In genomic region chr2:37201766-37202165, GRCh38 we compare ENCODE assay signal across 11 cellular contexts. TPM values are rescaled to one million over a fixed set of nuclear protein-coding genes. Genes with fewer than 3 reads are reported as not detected.
A peak's percentile ranks its signal among the peaks of the same experiment; 100 is the strongest.
DNase-seq lines count a peak whose midpoint lies in the region; ATAC-seq and TF ChIP-seq lines count a peak whose summit lies in the region.
"Had no signal": no experiment of that assay in that cellular context is flagged by ENCODE, and none has a peak within 500 bp of the region (broad histone marks: within the 10 kb centered on the region; RNA-seq: fewer than 3 reads in every experiment).

No MANE protein-coding gene starts in this region.

- CTCF ChIA-PET in activated CD4-positive, alpha-beta T cell treated with anti-CD3 and anti-CD28 coated beads, Interleukin-2, amount 10 ng/mL, durations not matched to agents 7 days and 5 days (lab: Charles Lee) = interaction anchor here (0.8 to 0.9 kb wide), 2 partner anchors 19 to 30 kb away, joined by 3 read pairs; partner anchors contain the start of genes CEBPZ and NDUFAF7

- no peak overlapping the region for H3K4me3 ChIP-seq in lower leg skin (ENCODE audit: low read depth, poor library complexity, severe bottlenecking)

- peak; percentile 80 for ATAC-seq in activated naive CD8-positive, alpha-beta T cell treated with anti-CD3 and anti-CD28 coated beads, Interleukin-2, amount 10 ng/mL, durations not matched to agents 7 days and 5 days (ENCODE audit: low read depth)
- ATAC-seq in GM21526 (IDR thresholded peaks at IDR 0.05; ENCODE audit: low FRiP score, unreplicated experiment) = no peak

- TF ChIP-seq CTCF in lower leg skin (IDR thresholded peaks at IDR 0.05) = no peak

- H3K27me3 Mint-ChIP-seq in activated CD4-positive, alpha-beta T cell treated with anti-CD3 and anti-CD28 coated beads, Interleukin-2, amount 10 ng/mL, durations not matched to agents 7 days and 5 days = no peaks in the 10 kb centered on the region
- H3K27me3 Mint-ChIP-seq in activated naive CD8-positive, alpha-beta T cell treated with anti-CD3 and anti-CD28 coated beads, Interleukin-2, amount 10 ng/mL, durations not matched to agents 7 days and 5 days = no peaks in the 10 kb centered on the region

- POLR2A ChIA-PET in activated CD4-positive, alpha-beta T cell treated with anti-CD3 and anti-CD28 coated beads, Interleukin-2, amount 10 ng/mL, durations not matched to agents 7 days and 5 days (lab: Charles Lee) = interaction anchor here (0.6 kb wide), 1 partner anchor 726 kb away, joined by 3 read pairs; no protein-coding TSS in a partner anchor
- POLR2A ChIA-PET in activated naive CD8-positive, alpha-beta T cell treated with anti-CD3 and anti-CD28 coated beads, Interleukin-2, amount 10 ng/mL, durations not matched to agents 7 days and 5 days (lab: Charles Lee) = interaction anchor here (0.8 to 1.3 kb wide), 2 partner anchors 45 to 49 kb away, joined by 4 to 7 read pairs; partner anchors contain the start of gene EIF2AK2

- WGBS in lower leg skin, 2 donors = 83 to 85% methylated on average over 1 of the region's 1 CpG

- peaks cover 73% of the 10 kb centered on the region for H3K36me3 Mint-ChIP-seq in activated CD4-positive, alpha-beta T cell treated with anti-CD3 and anti-CD28 coated beads, Interleukin-2, amount 10 ng/mL, durations not matched to agents 7 days and 5 days (ENCODE audit: low read depth)
- H3K36me3 Mint-ChIP-seq in activated naive CD8-positive, alpha-beta T cell treated with anti-CD3 and anti-CD28 coated beads, Interleukin-2, amount 10 ng/mL, durations not matched to agents 7 days and 5 days = peaks cover 47% of the 10 kb centered on the region

- DNase-seq in activated CD4-positive, alpha-beta T cell treated with anti-CD3 and anti-CD28 coated beads for 48 hours = peak; percentile 27
- DNase-seq in activated CD4-positive, alpha-beta T cell treated with anti-CD3 and anti-CD28 coated beads, Interleukin-2, amount 10 ng/mL, durations not matched to agents 7 days and 5 days = no peak
- DNase-seq in RKO (ENCODE audit: low spot score) = peak; percentile 12
- no peak for DNase-seq in activated naive CD8-positive, alpha-beta T cell treated with anti-CD3 and anti-CD28 coated beads, Interleukin-2, amount 10 ng/mL, durations not matched to agents 7 days and 5 days
- peak; percentile 10 to 14 for DNase-seq in stimulated activated CD8-positive, alpha-beta memory T cell treated with anti-CD3 and anti-CD28 coated beads, Interleukin-2, amount 100 ng/mL, for 1 hour (ENCODE audit: low read depth in 2 of 2)
- no peak for DNase-seq in lower leg skin (ENCODE audit: low spot score in 2 of 2)
- no peak for DNase-seq in NCI-H748 (lab: John Stamatoyannopoulos, UW; ENCODE audit: unreplicated experiment)
- DNase-seq: RPMI8226 had no signal

- no peak overlapping the region for H3K4me3 Mint-ChIP-seq in activated CD4-positive, alpha-beta T cell treated with anti-CD3 and anti-CD28 coated beads, Interleukin-2, amount 10 ng/mL, durations not matched to agents 7 days and 5 days
- H3K4me3 Mint-ChIP-seq in activated naive CD8-positive, alpha-beta T cell treated with anti-CD3 and anti-CD28 coated beads, Interleukin-2, amount 10 ng/mL, durations not matched to agents 7 days and 5 days = peak overlapping the region; percentile 39

- no peak for TF ChIP-seq POLR2A in lower leg skin (IDR thresholded peaks at IDR 0.05)

- peaks cover 44% of the 10 kb centered on the region for H3K4me1 Mint-ChIP-seq in activated CD4-positive, alpha-beta T cell treated with anti-CD3 and anti-CD28 coated beads, Interleukin-2, amount 10 ng/mL, durations not matched to agents 7 days and 5 days
- peaks cover 26% of the 10 kb centered on the region for H3K4me1 Mint-ChIP-seq in activated naive CD8-positive, alpha-beta T cell treated with anti-CD3 and anti-CD28 coated beads, Interleukin-2, amount 10 ng/mL, durations not matched to agents 7 days and 5 days

- no peak overlapping the region for H3K27ac Mint-ChIP-seq in activated CD4-positive, alpha-beta T cell treated with anti-CD3 and anti-CD28 coated beads, Interleukin-2, amount 10 ng/mL, durations not matched to agents 7 days and 5 days
- peak overlapping the region; percentile 35 for H3K27ac Mint-ChIP-seq in activated naive CD8-positive, alpha-beta T cell treated with anti-CD3 and anti-CD28 coated beads, Interleukin-2, amount 10 ng/mL, durations not matched to agents 7 days and 5 days

- intact Hi-C loops in lower leg skin (cut with DNase I; ENCODE audit: low total_unique reads) = no loop called here

- H3K9me3 Mint-ChIP-seq in activated CD4-positive, alpha-beta T cell treated with anti-CD3 and anti-CD28 coated beads, Interleukin-2, amount 10 ng/mL, durations not matched to agents 7 days and 5 days = peaks cover 15% of the 10 kb centered on the region
- H3K9me3 Mint-ChIP-seq in activated naive CD8-positive, alpha-beta T cell treated with anti-CD3 and anti-CD28 coated beads, Interleukin-2, amount 10 ng/mL, durations not matched to agents 7 days and 5 days = peaks cover 8% of the 10 kb centered on the region

RNA-seq across cellular contexts. Expression of gene CEBPZOS, which starts 5.5 kb away (rescaled TPM):
- 10 to 100 TPM; 37.5 to 38.5 TPM for total RNA-seq in activated CD4-positive, alpha-beta T cell treated with anti-CD3 and anti-CD28 coated beads, Interleukin-2, amount 10 ng/mL, durations not matched to agents 7 days and 5 days
- total RNA-seq in activated naive CD8-positive, alpha-beta T cell treated with anti-CD3 and anti-CD28 coated beads, Interleukin-2, amount 10 ng/mL, durations not matched to agents 7 days and 5 days = 10 to 100 TPM; 38.1 to 41.8 TPM
- total RNA-seq in lower leg skin = 10 to 100 TPM; 10.9 to 18.1 (median 16.6) TPM

RNA-seq across cellular contexts. Expression of gene SULT6B1, which starts 13.3 kb away (rescaled TPM):
- not detected for total RNA-seq in activated CD4-positive, alpha-beta T cell treated with anti-CD3 and anti-CD28 coated beads, Interleukin-2, amount 10 ng/mL, durations not matched to agents 7 days and 5 days
- not detected for total RNA-seq in activated naive CD8-positive, alpha-beta T cell treated with anti-CD3 and anti-CD28 coated beads, Interleukin-2, amount 10 ng/mL, durations not matched to agents 7 days and 5 days
- not detected for total RNA-seq in lower leg skin
- total RNA-seq: epithelial cell of proximal tubule, MCF 10A had no signal

RNA-seq across cellular contexts. Expression of gene CEBPZ, which starts 29.6 kb away (rescaled TPM):
- 10 to 100 TPM; 53.5 to 56.9 TPM for total RNA-seq in activated CD4-positive, alpha-beta T cell treated with anti-CD3 and anti-CD28 coated beads, Interleukin-2, amount 10 ng/mL, durations not matched to agents 7 days and 5 days
- 10 to 100 TPM; 63.7 to 66.5 TPM for total RNA-seq in activated naive CD8-positive, alpha-beta T cell treated with anti-CD3 and anti-CD28 coated beads, Interleukin-2, amount 10 ng/mL, durations not matched to agents 7 days and 5 days
- 10 to 100 TPM; 21.0 to 28.5 (median 25.2) TPM for total RNA-seq in lower leg skin

RNA-seq across cellular contexts. Expression of gene NDUFAF7, which starts 29.7 kb away (rescaled TPM):
- total RNA-seq in activated CD4-positive, alpha-beta T cell treated with anti-CD3 and anti-CD28 coated beads, Interleukin-2, amount 10 ng/mL, durations not matched to agents 7 days and 5 days = 10 to 100 TPM; 17.9 to 21.7 TPM
- total RNA-seq in activated naive CD8-positive, alpha-beta T cell treated with anti-CD3 and anti-CD28 coated beads, Interleukin-2, amount 10 ng/mL, durations not matched to agents 7 days and 5 days = 10 to 100 TPM; 24.4 to 24.7 TPM
- 10 to 100 TPM in 2 of 4 donors, 1 to 10 TPM in 2; 7.5 to 16.1 (median 12.7) TPM for total RNA-seq in lower leg skin

RNA-seq across cellular contexts. Expression of gene EIF2AK2, which starts 45.0 kb away (rescaled TPM):
- total RNA-seq in activated CD4-positive, alpha-beta T cell treated with anti-CD3 and anti-CD28 coated beads, Interleukin-2, amount 10 ng/mL, durations not matched to agents 7 days and 5 days = 100 to 1,000 TPM; 119 to 129 TPM
- total RNA-seq in activated naive CD8-positive, alpha-beta T cell treated with anti-CD3 and anti-CD28 coated beads, Interleukin-2, amount 10 ng/mL, durations not matched to agents 7 days and 5 days = 100 to 1,000 TPM; 101 to 121 TPM
- 10 to 100 TPM in 1 of 4 donors, 1 to 10 TPM in 3; 5.3 to 10.7 (median 7.4) TPM for total RNA-seq in lower leg skin

Comparison
In these comparisons a context has a peak if more than half of its experiments do, and no peak if none do; other contexts are left out.
1. DNase-seq: peak in activated CD4-positive, alpha-beta T cell treated with anti-CD3 and anti-CD28 coated beads for 48 hours (single experiment), RKO (single experiment) and stimulated activated CD8-positive, alpha-beta memory T cell treated with anti-CD3 and anti-CD28 coated beads, Interleukin-2, amount 100 ng/mL, for 1 hour (2 of 2); none in activated CD4-positive, alpha-beta T cell treated with anti-CD3 and anti-CD28 coated beads, Interleukin-2, amount 10 ng/mL, durations not matched to agents 7 days and 5 days (single experiment), activated naive CD8-positive, alpha-beta T cell treated with anti-CD3 and anti-CD28 coated beads, Interleukin-2, amount 10 ng/mL, durations not matched to agents 7 days and 5 days (single experiment), lower leg skin (0 of 2) and NCI-H748 (single experiment).